In the genomic region with DNA sequence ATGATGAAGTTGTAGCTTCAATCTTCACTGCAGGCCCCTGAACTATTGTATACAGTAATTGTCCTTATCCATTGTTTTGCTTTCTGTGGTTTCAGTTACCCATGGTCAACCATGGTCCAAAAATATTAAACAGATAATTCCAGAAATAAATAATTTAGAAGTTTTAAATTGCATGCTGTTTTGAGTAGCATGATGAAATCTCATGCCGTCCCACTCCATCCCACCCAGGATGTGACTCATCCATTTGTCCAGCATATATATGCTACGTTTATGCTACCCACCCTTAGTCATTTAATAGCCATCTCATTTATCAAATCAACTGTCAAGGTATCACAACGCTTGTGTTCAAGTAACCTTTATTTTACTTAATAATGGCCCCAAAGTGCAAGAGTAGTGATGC, we compare ENCODE assay signal across 1 cellular context.
TF ChIP-seq lines count a peak whose summit lies in the region.

No MANE protein-coding gene starts in this region.

TF ChIP-seq in HCT116, 20 proteins besides CTCF, POLR2A, EP300 and RAD21 (continued from another document):
- TF ChIP-seq POLR2AphosphoS5 (IDR thresholded peaks at IDR 0.05; ENCODE audit: low read depth, low read length) = no peak
- no peak for TF ChIP-seq YY1 (IDR thresholded peaks at IDR 0.05; ENCODE audit: extremely low read depth, insufficient replicate concordance, low read depth, low read length)
- no peak for TF ChIP-seq ELF1 (IDR thresholded peaks at IDR 0.05; ENCODE audit: borderline replicate concordance, low read depth)
- TF ChIP-seq, protein P1, sequence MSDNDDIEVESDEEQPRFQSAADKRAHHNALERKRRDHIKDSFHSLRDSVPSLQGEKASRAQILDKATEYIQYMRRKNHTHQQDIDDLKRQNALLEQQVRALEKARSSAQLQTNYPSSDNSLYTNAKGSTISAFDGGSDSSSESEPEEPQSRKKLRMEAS (IDR thresholded peaks at IDR 0.05) = no peak
- no peak for TF ChIP-seq EZH2phosphoT487 (IDR thresholded peaks at IDR 0.05; ENCODE audit: borderline replicate concordance)
- TF ChIP-seq, protein P2, sequence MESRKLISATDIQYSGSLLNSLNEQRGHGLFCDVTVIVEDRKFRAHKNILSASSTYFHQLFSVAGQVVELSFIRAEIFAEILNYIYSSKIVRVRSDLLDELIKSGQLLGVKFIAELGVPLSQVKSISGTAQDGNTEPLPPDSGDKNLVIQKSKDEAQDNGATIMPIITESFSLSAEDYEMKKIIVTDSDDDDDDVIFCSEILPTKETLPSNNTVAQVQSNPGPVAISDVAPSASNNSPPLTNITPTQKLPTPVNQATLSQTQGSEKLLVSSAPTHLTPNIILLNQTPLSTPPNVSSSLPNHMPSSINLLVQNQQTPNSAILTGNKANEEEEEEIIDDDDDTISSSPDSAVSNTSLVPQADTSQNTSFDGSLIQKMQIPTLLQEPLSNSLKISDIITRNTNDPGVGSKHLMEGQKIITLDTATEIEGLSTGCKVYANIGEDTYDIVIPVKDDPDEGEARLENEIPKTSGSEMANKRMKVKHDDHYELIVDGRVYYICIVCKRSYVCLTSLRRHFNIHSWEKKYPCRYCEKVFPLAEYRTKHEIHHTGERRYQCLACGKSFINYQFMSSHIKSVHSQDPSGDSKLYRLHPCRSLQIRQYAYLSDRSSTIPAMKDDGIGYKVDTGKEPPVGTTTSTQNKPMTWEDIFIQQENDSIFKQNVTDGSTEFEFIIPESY (IDR thresholded peaks at IDR 0.05; ENCODE audit: extremely low read depth, insufficient replicate concordance, low read length) = no peak
- no peak for TF ChIP-seq EZH2 (IDR thresholded peaks at IDR 0.05)
- peak; percentile 10 for TF ChIP-seq TCF7L2 (IDR thresholded peaks at IDR 0.05; ENCODE audit: borderline replicate concordance, extremely low read depth, insufficient read depth, insufficient read length)
